ENCODE assay signal across 8 cellular contexts in the genomic region with DNA sequence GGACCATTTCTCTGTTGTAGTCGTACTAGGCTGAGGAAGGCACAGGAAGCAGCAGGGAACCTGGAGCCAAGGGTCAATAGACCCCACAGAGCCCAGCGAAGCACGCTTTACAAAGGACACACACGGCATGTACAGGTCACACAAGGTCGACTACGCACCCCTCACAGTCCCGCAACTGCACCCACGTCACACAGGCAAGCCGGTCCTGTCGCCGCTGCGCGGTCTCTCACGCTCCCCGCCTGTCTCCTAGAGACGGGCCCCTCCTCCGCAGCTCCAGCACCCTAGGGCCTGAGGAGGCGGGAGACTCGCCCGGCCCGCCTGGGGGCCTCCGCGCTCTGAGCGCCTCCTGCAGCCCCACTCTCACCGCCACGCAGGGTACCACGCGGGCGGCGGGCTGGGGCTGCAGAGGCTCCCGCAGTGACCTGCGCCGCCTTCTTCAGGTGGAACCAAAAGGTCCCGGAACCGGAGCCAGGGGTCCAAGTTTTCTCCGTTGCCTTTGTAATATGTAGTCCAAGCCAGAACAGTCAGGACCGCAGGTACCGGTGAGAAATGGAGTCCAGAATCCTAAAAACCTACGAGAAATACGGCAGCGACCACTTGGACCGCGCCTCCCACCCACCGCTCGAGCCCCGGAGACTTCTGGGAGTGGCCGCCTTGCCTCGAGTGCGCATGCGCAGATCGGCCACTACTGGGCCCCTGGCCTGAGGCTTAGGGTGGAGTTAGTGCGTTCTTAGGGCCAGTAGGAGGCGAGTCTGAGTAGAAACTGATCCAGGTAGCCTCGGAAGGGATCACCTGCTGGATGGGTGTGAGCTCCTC. TPM values are rescaled to one million over a fixed set of nuclear protein-coding genes. Genes with fewer than 3 reads are reported as not detected.
DNase-seq lines count a peak whose midpoint lies in the region; ATAC-seq, FAIRE-seq and TF ChIP-seq lines count a peak whose summit lies in the region.

A gene (minus strand): TSS at position 651 of the 816 bp plus-strand sequence. CDS start 8,143 bp downstream, outside the sequence.

- in situ Hi-C loops in GM12878 (cut with MboI), result no loop called here

- H3K27ac ChIP-seq in GM12878 (ENCODE audit: control insufficient read depth, insufficient read depth), result peak within 1 kb of the TSS; percentile 58

- peak; percentile 79 for TF ChIP-seq POLR2A in GM12878 (IDR thresholded peaks at IDR 0.05; ENCODE audit: low read depth, low read length)

- DNase-seq in GM12865 (ENCODE audit: low read depth) (peak; percentile 93), NCI-H1436 treated with DMSO at 0.1 percent for 48 hours (lab: John Stamatoyannopoulos, UW) (peak; percentile 88), T-helper 9 cell (peak; percentile 59), GM12878 (ENCODE audit: low read depth, low spot score) (peak; percentile 77), iPS DF 19.7 (ENCODE audit: low read depth, low spot score) (peak; percentile 92), sciatic nerve (ENCODE audit: low spot score) (peak; percentile 93), NK-92 (lab: John Stamatoyannopoulos, UW; ENCODE audit: unreplicated experiment) (no peak)

- no peaks in the 10 kb centered on the region for H3K4me1 ChIP-seq in GM12878 (ENCODE audit: control insufficient read depth, insufficient read depth, low read length)

- intact Hi-C loops in GM12878 (cut with micrococcal nuclease; ENCODE audit: unreplicated experiment) (no loop called here), sciatic nerve (cut with DNase I) (no loop called here)

- no peaks in the 10 kb centered on the region; the same call in 2 of the 3 replicates for H3K9me3 ChIP-seq in GM12878 (replicated peaks; ENCODE audit: control insufficient read depth, insufficient read depth, low read length)

- peak; percentile 52 for TF ChIP-seq CTCF in GM12865 (IDR thresholded peaks at IDR 0.05; ENCODE audit: insufficient read depth, low read depth, low read length, missing control alignments)
- peak; percentile 44 to 66 (median 63) for TF ChIP-seq CTCF in GM12878 (IDR thresholded peaks at IDR 0.05 in 2 of 3, conservative IDR thresholded peaks at IDR 0.05 in 1 of 3; ENCODE audit: control insufficient read depth in 2 of 3, extremely low read depth in 1 of 3, insufficient read depth in 1 of 3, low read depth in 3 of 3, low read length in 3 of 3)

- TSS peak; percentile 86 for BruUV-seq in GM12878 (replicated peaks; lab: Mats Ljungman, UMichigan)

- H3K4me3 ChIP-seq in GM12865 (ENCODE audit: low read depth, low read length) (peak within 1 kb of the TSS; percentile 74), GM12878 (peak within 1 kb of the TSS; percentile 69)

- H3K36me3 ChIP-seq in GM12878 (ENCODE audit: control insufficient read depth in 2 of 2, insufficient read depth in 2 of 2, low read length in 1 of 2), result no peaks in the 10 kb centered on the region

- peak within 1 kb of the TSS; percentile 79 for H3K9ac ChIP-seq in GM12878 (ENCODE audit: control insufficient read depth, insufficient read depth, low read length)

- no peaks in the 10 kb centered on the region; the same call in 1 of the 2 replicates for H3K79me2 ChIP-seq in GM12878 (ENCODE audit: control insufficient read depth, insufficient read depth, low read length)

- RAD21 ChIA-PET in GM12878 (lab: Charles Lee; ENCODE audit: unreplicated experiment), result interaction anchor here (0.5 to 0.6 kb wide), 2 partner anchors 372 to 902 kb away, joined by 3 to 4 read pairs; no protein-coding TSS in a partner anchor

- H3K27me3 ChIP-seq in GM12878 (replicated peaks in 1 of 2; ENCODE audit: control insufficient read depth in 2 of 2, insufficient read depth in 2 of 2, low read length in 1 of 2), result no peaks in the 10 kb centered on the region

- TF ChIP-seq EP300 in GM12878 (IDR thresholded peaks at IDR 0.05; ENCODE audit: borderline replicate concordance in 1 of 2, control insufficient read depth in 1 of 2, low read depth in 2 of 2, low read length in 2 of 2), result no peak

- CTCF ChIA-PET in GM12878 (lab: Yijun Ruan, JAX), result interaction anchor here (0.9 to 1.1 kb wide), 2 partner anchors 16 to 147 kb away, joined by 3 read pairs; no protein-coding TSS in a partner anchor

- FAIRE-seq in GM12878 (lab: Jason Lieb, UNC), result peak; percentile 98

- 1% methylated on average over 45 of the region's 54 CpGs for WGBS in GM12878 (ENCODE audit: insufficient coverage, insufficient replicate concordance, low lambda C conversion rate, missing lambda C conversion rate)

- POLR2A ChIA-PET in GM12878 (lab: Charles Lee), result interaction anchor here (0.6 kb wide), 1 partner anchor 58 kb away, joined by 6 read pairs; no protein-coding TSS in a partner anchor

- peak within 1 kb of the TSS; percentile 88 for H2AFZ ChIP-seq in GM12878 (ENCODE audit: control insufficient read depth, low read depth, low read length)

- peak; percentile 25; the same call in 1 of the 2 replicates for TF ChIP-seq RAD21 in GM12878 (IDR thresholded peaks at IDR 0.05; ENCODE audit: insufficient read depth, low read depth, low read length)

- peak within 1 kb of the TSS; percentile 64 for H3K4me2 ChIP-seq in GM12878 (ENCODE audit: control insufficient read depth, insufficient read depth)

- SMC1A ChIA-PET in GM12878 (lab: Charles Lee; ENCODE audit: uncharacterized antibody, unreplicated experiment), result no interaction called here

- ATAC-seq in HG02642 (IDR thresholded peaks at IDR 0.05; ENCODE audit: poor library complexity, unreplicated experiment), result peak; percentile 96
- peak; percentile 95 for ATAC-seq in GM12878
- ATAC-seq in sciatic nerve, result peak; percentile 100

- no peaks in the 10 kb centered on the region for H4K20me1 ChIP-seq in GM12878 (ENCODE audit: control insufficient read depth, insufficient read depth)

TF ChIP-seq in GM12878, 131 proteins besides CTCF, POLR2A, EP300 and RAD21 (continues in another document):
- TF ChIP-seq, protein P1, sequence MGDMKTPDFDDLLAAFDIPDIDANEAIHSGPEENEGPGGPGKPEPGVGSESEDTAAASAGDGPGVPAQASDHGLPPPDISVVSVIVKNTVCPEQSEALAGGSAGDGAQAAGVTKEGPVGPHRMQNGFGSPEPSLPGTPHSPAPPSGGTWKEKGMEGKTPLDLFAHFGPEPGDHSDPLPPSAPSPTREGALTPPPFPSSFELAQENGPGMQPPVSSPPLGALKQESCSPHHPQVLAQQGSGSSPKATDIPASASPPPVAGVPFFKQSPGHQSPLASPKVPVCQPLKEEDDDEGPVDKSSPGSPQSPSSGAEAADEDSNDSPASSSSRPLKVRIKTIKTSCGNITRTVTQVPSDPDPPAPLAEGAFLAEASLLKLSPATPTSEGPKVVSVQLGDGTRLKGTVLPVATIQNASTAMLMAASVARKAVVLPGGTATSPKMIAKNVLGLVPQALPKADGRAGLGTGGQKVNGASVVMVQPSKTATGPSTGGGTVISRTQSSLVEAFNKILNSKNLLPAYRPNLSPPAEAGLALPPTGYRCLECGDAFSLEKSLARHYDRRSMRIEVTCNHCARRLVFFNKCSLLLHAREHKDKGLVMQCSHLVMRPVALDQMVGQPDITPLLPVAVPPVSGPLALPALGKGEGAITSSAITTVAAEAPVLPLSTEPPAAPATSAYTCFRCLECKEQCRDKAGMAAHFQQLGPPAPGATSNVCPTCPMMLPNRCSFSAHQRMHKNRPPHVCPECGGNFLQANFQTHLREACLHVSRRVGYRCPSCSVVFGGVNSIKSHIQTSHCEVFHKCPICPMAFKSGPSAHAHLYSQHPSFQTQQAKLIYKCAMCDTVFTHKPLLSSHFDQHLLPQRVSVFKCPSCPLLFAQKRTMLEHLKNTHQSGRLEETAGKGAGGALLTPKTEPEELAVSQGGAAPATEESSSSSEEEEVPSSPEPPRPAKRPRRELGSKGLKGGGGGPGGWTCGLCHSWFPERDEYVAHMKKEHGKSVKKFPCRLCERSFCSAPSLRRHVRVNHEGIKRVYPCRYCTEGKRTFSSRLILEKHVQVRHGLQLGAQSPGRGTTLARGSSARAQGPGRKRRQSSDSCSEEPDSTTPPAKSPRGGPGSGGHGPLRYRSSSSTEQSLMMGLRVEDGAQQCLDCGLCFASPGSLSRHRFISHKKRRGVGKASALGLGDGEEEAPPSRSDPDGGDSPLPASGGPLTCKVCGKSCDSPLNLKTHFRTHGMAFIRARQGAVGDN (IDR thresholded peaks at IDR 0.05), result 0 out of 2 replicates have a peak, but pooled peaks have one; percentile 23
- TF ChIP-seq GATAD2B (conservative IDR thresholded peaks at IDR 0.05; ENCODE audit: low read depth), result peak; percentile 59; the same call in 1 of the 2 replicates

RNA-seq across cellular contexts. Expression of the gene that starts here (rescaled TPM):
- total RNA-seq in GM12878 (2013; cell fraction: nucleolus; rRNA removed), result 6.9 and 7.4 TPM in 2 replicates
- 2.1 and 2.7 TPM in 2 replicates for total RNA-seq in GM12878 (2014; rRNA removed)
- total RNA-seq in GM12878 (2014; rRNA removed; fragmentation: Illumina TruSeq; extraction: Trizol), result 3.1 and 3.4 TPM in 2 replicates
- total RNA-seq in GM12878 (2021), result 3.9 and 5.7 TPM in 2 replicates
- polyA plus RNA-seq in GM12878 (2011; ENCODE audit: low read depth), result 1.2 TPM
- polyA plus RNA-seq in GM12878 (2011; rRNA removed), result 1.4 TPM in 2 replicates
- polyA plus RNA-seq in GM12878 (2011; cell fraction: cytosol; rRNA removed), result 0.79 TPM in 2 replicates
- polyA plus RNA-seq in GM12878 (2011; cell fraction: nucleus; rRNA removed), result 1.4 and 1.6 TPM in 2 replicates
- 1.7 and 3.2 TPM in 2 replicates for polyA plus RNA-seq in GM12878 (2012)
- polyA plus RNA-seq in GM12878 (2014; fragmentation: Illumina TruSeq; extraction: Trizol), result 2.4 and 2.5 TPM in 2 replicates
- under 1 TPM; 0.47 to 0.90 TPM for polyA plus RNA-seq in GM12878 (2014; fragmentation: Nextera tagmentation; extraction: Ambion mirVana)
- polyA plus RNA-seq in GM12878 (2014; rRNA removed), result 1.9 and 2.1 TPM in 2 replicates
- 1 to 10 TPM; 3.0 to 3.6 TPM for polyA plus RNA-seq in GM12878 (2016; fragmentation: Nextera tagmentation; extraction: Ambion mirVana)
- 1.3 and 2.2 TPM in 2 replicates for polyA minus RNA-seq in GM12878 (2011; rRNA and poly(A)+ RNA removed)
- polyA minus RNA-seq in GM12878 (2011; cell fraction: cytosol; rRNA and poly(A)+ RNA removed), result 0.53 TPM in 1 of 2 replicates, not detected in the other
- 0.85 and 1.3 TPM in 2 replicates for polyA minus RNA-seq in GM12878 (2011; cell fraction: nucleus; rRNA and poly(A)+ RNA removed)
- 11.5 TPM for total RNA-seq in sciatic nerve
